Comparison of ENCODE assay signal across 1 cellular context in genomic region chr11:111612211-111612610, GRCh38.
TF ChIP-seq lines count a peak whose summit lies in the region.

No MANE protein-coding gene starts in this region.

TF ChIP-seq in GM12878, 131 proteins besides CTCF, POLR2A, EP300 and RAD21 (continued from another document):
- TF ChIP-seq BCLAF1 (IDR thresholded peaks at IDR 0.05) (no peak), TCF7 (IDR thresholded peaks at IDR 0.05; ENCODE audit: borderline replicate concordance) (no peak), KLF5 (IDR thresholded peaks at IDR 0.05; ENCODE audit: partially characterized antibody) (no peak), HDGF (IDR thresholded peaks at IDR 0.05) (no peak)
